Comparison of ENCODE assay signal across 22 cellular contexts in genomic region chr11:90738799-90739198, GRCh38.
"Had no signal": no experiment of that assay in that cellular context is flagged by ENCODE, and none has a peak within 500 bp of the region (broad histone marks: within the 10 kb centered on the region; RNA-seq: fewer than 3 reads in every experiment).

No MANE protein-coding gene starts in this region.

- H3K4me3 Mint-ChIP-seq: T-helper 17 cell had no signal

- H3K27ac Mint-ChIP-seq: T-helper 17 cell had no signal

- H3K27ac ChIP-seq: RWPE1 had no signal

- H3K27me3 Mint-ChIP-seq: T-helper 17 cell had no signal

- H3K9me3 ChIP-seq: MG63 had no signal

- DNase-seq: KBM-7; MG63; NCI-H1092; NCI-H1105 treated with DMSO at 0.1 percent for 48 hours; NCI-H1417 treated with DMSO at 0.1 percent for 48 hours; NCI-H146; NCI-H1694 treated with DMSO at 0.1 percent for 48 hours; NCI-H1930; NCI-H2081; NCI-H2107; NCI-H2227 treated with DMSO at 0.1 percent for 48 hours; NCI-H524; NCI-H526 treated with DMSO at 0.1 percent for 48 hours; NCI-H748 treated with DMSO at 0.1 percent for 48 hours; NK-92 treated with Interleukin-12 subunit alpha and Interleukin-12 subunit beta, amount 100 ng/mL, for 24 hours; PC-3; SHP77; T-helper 1 cell; T-helper 17 cell had no signal

- ATAC-seq: Panc1, PC-3, SK-N-SH treated with all-trans-retinoic acid at 6 μM for 48 hours, T-helper 17 cell had no signal

- H3K4me3 ChIP-seq: MG63 had no signal

- H3K4me1 Mint-ChIP-seq: T-helper 17 cell had no signal

- H3K27me3 ChIP-seq: MG63 had no signal

- H3K36me3 ChIP-seq: MG63 had no signal
